ENCODE assay signal across 1 cellular context in genomic region chr2:134132487-134132857, GRCh38.
TF ChIP-seq lines count a peak whose summit lies in the region.

No MANE protein-coding gene starts in this region.

TF ChIP-seq in K562, 482 proteins besides CTCF, POLR2A, EP300 and RAD21 (continued from another document):
- TF ChIP-seq ZNF398 (CRISPR knock-in tag; IDR thresholded peaks at IDR 0.05) (no peak), EGR1 (conservative IDR thresholded peaks at IDR 0.05) (no peak), ILF3 (IDR thresholded peaks at IDR 0.05; ENCODE audit: borderline replicate concordance) (no peak), TFE3 (CRISPR knock-in tag; IDR thresholded peaks at IDR 0.05) (peak; percentile 71), MTA2 (IDR thresholded peaks at IDR 0.05; ENCODE audit: low read depth) (peak; percentile 44; the same call in 1 of the 2 replicates), KDM2B (CRISPR knock-in tag; IDR thresholded peaks at IDR 0.05) (no peak), ZNF655 (CRISPR knock-in tag; IDR thresholded peaks at IDR 0.05) (no peak), ZNF785 (CRISPR knock-in tag; IDR thresholded peaks at IDR 0.05) (no peak), PURB (CRISPR knock-in tag; IDR thresholded peaks at IDR 0.05; ENCODE audit: low read depth) (no peak), ILK (tag; IDR thresholded peaks at IDR 0.05; ENCODE audit: borderline replicate concordance, low read depth) (no peak), MLX (CRISPR knock-in tag; conservative IDR thresholded peaks at IDR 0.05) (no peak), SIN3B (IDR thresholded peaks at IDR 0.05; ENCODE audit: low read depth) (no peak), MAFF (IDR thresholded peaks at IDR 0.05; ENCODE audit: low read length) (no peak), ATF7 (IDR thresholded peaks at IDR 0.05) (peak; percentile 15; the same call in 1 of the 2 replicates), ZNF707 (CRISPR knock-in tag; conservative IDR thresholded peaks at IDR 0.05) (no peak), ZNF717 (CRISPR knock-in tag; IDR thresholded peaks at IDR 0.05) (no peak), ZSCAN29 (IDR thresholded peaks at IDR 0.05) (no peak), ZNF57 (CRISPR knock-in tag; IDR thresholded peaks at IDR 0.05) (no peak), CLOCK (CRISPR knock-in tag; IDR thresholded peaks at IDR 0.05; ENCODE audit: borderline replicate concordance) (no peak), HINFP (tag; conservative IDR thresholded peaks at IDR 0.05; ENCODE audit: low read depth) (no peak), CEBPZ (IDR thresholded peaks at IDR 0.05; ENCODE audit: borderline replicate concordance, low read depth, low read length) (no peak), THRA (IDR thresholded peaks at IDR 0.05) (no peak), GATAD2B (IDR thresholded peaks at IDR 0.05; ENCODE audit: borderline replicate concordance) (peak; percentile 25; the same call in 1 of the 2 replicates), KLF10 (CRISPR knock-in tag; IDR thresholded peaks at IDR 0.05) (no peak), ZNF695 (CRISPR knock-in tag; IDR thresholded peaks at IDR 0.05) (no peak), ZNF830 (CRISPR knock-in tag; IDR thresholded peaks at IDR 0.05) (no peak), SREBF2 (CRISPR knock-in tag; IDR thresholded peaks at IDR 0.05) (no peak), NR2F6 (CRISPR knock-in tag; IDR thresholded peaks at IDR 0.05) (0 out of 2 replicates have a peak, but pooled peaks have one; percentile 30), REST (CRISPR knock-in tag; IDR thresholded peaks at IDR 0.05; ENCODE audit: low read depth) (no peak), ZNF347 (CRISPR knock-in tag; IDR thresholded peaks at IDR 0.05; ENCODE audit: low read depth) (no peak), BMI1 (IDR thresholded peaks at IDR 0.05; ENCODE audit: low read length) (no peak), KAT7 (CRISPR knock-in tag; IDR thresholded peaks at IDR 0.05; ENCODE audit: borderline replicate concordance) (no peak), NR3C1 (CRISPR knock-in tag; IDR thresholded peaks at IDR 0.05) (no peak), ERF (CRISPR knock-in tag; IDR thresholded peaks at IDR 0.05) (no peak), SMARCA5 (IDR thresholded peaks at IDR 0.05) (no peak), ZNF239 (CRISPR knock-in tag; IDR thresholded peaks at IDR 0.05) (no peak), EWSR1 (IDR thresholded peaks at IDR 0.05; ENCODE audit: borderline replicate concordance, low read depth, partially characterized antibody) (no peak)
